Comparison of ENCODE assay signal across 1 cellular context in the genomic region with DNA sequence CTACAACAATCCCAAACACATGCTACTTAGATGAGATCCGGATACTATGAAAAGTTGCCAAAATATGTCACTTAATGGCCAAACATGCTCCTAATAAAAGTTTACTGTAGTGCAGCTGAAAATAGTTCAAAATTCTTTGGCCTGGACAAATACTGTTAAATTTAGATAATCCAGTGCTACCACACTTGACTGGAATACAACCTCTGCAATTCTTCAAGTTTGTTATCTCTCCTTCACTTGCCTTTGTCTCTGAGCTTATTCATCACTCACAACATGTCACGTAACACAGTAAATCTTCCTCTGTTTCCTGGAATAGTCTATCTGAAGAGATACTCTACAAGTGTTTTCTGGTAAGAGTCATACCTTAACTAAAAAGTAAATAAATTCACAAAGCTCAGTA.
TF ChIP-seq lines count a peak whose summit lies in the region.

No MANE protein-coding gene starts in this region.

TF ChIP-seq in K562, 482 proteins besides CTCF, POLR2A, EP300 and RAD21 (continued from another document and continues in another):
- TF ChIP-seq, protein P1, sequence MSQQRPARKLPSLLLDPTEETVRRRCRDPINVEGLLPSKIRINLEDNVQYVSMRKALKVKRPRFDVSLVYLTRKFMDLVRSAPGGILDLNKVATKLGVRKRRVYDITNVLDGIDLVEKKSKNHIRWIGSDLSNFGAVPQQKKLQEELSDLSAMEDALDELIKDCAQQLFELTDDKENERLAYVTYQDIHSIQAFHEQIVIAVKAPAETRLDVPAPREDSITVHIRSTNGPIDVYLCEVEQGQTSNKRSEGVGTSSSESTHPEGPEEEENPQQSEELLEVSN (IDR thresholded peaks at IDR 0.05; ENCODE audit: borderline replicate concordance in 1 of 2, extremely low read depth in 1 of 2, insufficient read depth in 1 of 2, insufficient read length in 1 of 2, low read depth in 1 of 2, low read length in 1 of 2, poor library complexity in 1 of 2, severe bottlenecking in 1 of 2), result no peak
- TF ChIP-seq, protein P2, sequence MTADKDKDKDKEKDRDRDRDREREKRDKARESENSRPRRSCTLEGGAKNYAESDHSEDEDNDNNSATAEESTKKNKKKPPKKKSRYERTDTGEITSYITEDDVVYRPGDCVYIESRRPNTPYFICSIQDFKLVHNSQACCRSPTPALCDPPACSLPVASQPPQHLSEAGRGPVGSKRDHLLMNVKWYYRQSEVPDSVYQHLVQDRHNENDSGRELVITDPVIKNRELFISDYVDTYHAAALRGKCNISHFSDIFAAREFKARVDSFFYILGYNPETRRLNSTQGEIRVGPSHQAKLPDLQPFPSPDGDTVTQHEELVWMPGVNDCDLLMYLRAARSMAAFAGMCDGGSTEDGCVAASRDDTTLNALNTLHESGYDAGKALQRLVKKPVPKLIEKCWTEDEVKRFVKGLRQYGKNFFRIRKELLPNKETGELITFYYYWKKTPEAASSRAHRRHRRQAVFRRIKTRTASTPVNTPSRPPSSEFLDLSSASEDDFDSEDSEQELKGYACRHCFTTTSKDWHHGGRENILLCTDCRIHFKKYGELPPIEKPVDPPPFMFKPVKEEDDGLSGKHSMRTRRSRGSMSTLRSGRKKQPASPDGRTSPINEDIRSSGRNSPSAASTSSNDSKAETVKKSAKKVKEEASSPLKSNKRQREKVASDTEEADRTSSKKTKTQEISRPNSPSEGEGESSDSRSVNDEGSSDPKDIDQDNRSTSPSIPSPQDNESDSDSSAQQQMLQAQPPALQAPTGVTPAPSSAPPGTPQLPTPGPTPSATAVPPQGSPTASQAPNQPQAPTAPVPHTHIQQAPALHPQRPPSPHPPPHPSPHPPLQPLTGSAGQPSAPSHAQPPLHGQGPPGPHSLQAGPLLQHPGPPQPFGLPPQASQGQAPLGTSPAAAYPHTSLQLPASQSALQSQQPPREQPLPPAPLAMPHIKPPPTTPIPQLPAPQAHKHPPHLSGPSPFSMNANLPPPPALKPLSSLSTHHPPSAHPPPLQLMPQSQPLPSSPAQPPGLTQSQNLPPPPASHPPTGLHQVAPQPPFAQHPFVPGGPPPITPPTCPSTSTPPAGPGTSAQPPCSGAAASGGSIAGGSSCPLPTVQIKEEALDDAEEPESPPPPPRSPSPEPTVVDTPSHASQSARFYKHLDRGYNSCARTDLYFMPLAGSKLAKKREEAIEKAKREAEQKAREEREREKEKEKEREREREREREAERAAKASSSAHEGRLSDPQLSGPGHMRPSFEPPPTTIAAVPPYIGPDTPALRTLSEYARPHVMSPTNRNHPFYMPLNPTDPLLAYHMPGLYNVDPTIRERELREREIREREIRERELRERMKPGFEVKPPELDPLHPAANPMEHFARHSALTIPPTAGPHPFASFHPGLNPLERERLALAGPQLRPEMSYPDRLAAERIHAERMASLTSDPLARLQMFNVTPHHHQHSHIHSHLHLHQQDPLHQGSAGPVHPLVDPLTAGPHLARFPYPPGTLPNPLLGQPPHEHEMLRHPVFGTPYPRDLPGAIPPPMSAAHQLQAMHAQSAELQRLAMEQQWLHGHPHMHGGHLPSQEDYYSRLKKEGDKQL (CRISPR knock-in tag; IDR thresholded peaks at IDR 0.05; ENCODE audit: borderline replicate concordance), result no peak
- TF ChIP-seq SUPT5H (IDR thresholded peaks at IDR 0.05) (no peak), ZNF79 (CRISPR knock-in tag; IDR thresholded peaks at IDR 0.05; ENCODE audit: low read depth) (no peak), TSC22D4 (tag; IDR thresholded peaks at IDR 0.05) (no peak), FOXJ3 (CRISPR knock-in tag; IDR thresholded peaks at IDR 0.05) (no peak), RBBP5 (IDR thresholded peaks at IDR 0.05; ENCODE audit: borderline replicate concordance, insufficient read depth, low read length, poor library complexity, severe bottlenecking) (no peak), NELFE (IDR thresholded peaks at IDR 0.05; ENCODE audit: insufficient read depth, insufficient read length) (no peak), PHF20 (IDR thresholded peaks at IDR 0.05; ENCODE audit: partially characterized antibody) (no peak), C11orf30 (IDR thresholded peaks at IDR 0.05; ENCODE audit: low read depth) (no peak), HNRNPLL (IDR thresholded peaks at IDR 0.05; ENCODE audit: low read depth, low read length, poor library complexity, severe bottlenecking) (no peak), POLR2G (IDR thresholded peaks at IDR 0.05; ENCODE audit: low read depth, low read length) (no peak), MIER1 (IDR thresholded peaks at IDR 0.05; ENCODE audit: low read depth) (no peak), CC2D1A (IDR thresholded peaks at IDR 0.05) (no peak), KLF1 (tag; IDR thresholded peaks at IDR 0.05) (no peak), ZNF316 (IDR thresholded peaks at IDR 0.05) (no peak), SMAD4 (CRISPR knock-in tag; conservative IDR thresholded peaks at IDR 0.05) (no peak), SMARCC2 (IDR thresholded peaks at IDR 0.05; ENCODE audit: low read depth) (peak; percentile 77), ZNF41 (CRISPR knock-in tag; conservative IDR thresholded peaks at IDR 0.05) (no peak), KAT7 (CRISPR knock-in tag; IDR thresholded peaks at IDR 0.05; ENCODE audit: borderline replicate concordance) (no peak), ZC3H8 (IDR thresholded peaks at IDR 0.05) (no peak), ZNF347 (CRISPR knock-in tag; IDR thresholded peaks at IDR 0.05; ENCODE audit: low read depth) (no peak), NUFIP1 (IDR thresholded peaks at IDR 0.05; ENCODE audit: partially characterized antibody) (no peak), L3MBTL2 (IDR thresholded peaks at IDR 0.05) (no peak), KLF16 (IDR thresholded peaks at IDR 0.05) (0 out of 2 replicates have a peak, but pooled peaks have one; percentile 27), HMG20B (CRISPR knock-in tag; IDR thresholded peaks at IDR 0.05) (no peak), ZNF3 (CRISPR knock-in tag; IDR thresholded peaks at IDR 0.05) (no peak), BHLHE40 (IDR thresholded peaks at IDR 0.05; ENCODE audit: low read length) (no peak), SPI1 (IDR thresholded peaks at IDR 0.05; ENCODE audit: borderline replicate concordance, low read depth, low read length) (no peak)
- TF ChIP-seq, protein P3, sequence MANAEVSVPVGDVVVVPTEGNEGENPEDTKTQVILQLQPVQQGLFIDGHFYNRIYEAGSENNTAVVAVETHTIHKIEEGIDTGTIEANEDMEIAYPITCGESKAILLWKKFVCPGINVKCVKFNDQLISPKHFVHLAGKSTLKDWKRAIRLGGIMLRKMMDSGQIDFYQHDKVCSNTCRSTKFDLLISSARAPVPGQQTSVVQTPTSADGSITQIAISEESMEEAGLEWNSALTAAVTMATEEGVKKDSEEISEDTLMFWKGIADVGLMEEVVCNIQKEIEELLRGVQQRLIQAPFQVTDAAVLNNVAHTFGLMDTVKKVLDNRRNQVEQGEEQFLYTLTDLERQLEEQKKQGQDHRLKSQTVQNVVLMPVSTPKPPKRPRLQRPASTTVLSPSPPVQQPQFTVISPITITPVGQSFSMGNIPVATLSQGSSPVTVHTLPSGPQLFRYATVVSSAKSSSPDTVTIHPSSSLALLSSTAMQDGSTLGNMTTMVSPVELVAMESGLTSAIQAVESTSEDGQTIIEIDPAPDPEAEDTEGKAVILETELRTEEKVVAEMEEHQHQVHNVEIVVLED (CRISPR knock-in tag; IDR thresholded peaks at IDR 0.05), result no peak
- TF ChIP-seq, protein P4, sequence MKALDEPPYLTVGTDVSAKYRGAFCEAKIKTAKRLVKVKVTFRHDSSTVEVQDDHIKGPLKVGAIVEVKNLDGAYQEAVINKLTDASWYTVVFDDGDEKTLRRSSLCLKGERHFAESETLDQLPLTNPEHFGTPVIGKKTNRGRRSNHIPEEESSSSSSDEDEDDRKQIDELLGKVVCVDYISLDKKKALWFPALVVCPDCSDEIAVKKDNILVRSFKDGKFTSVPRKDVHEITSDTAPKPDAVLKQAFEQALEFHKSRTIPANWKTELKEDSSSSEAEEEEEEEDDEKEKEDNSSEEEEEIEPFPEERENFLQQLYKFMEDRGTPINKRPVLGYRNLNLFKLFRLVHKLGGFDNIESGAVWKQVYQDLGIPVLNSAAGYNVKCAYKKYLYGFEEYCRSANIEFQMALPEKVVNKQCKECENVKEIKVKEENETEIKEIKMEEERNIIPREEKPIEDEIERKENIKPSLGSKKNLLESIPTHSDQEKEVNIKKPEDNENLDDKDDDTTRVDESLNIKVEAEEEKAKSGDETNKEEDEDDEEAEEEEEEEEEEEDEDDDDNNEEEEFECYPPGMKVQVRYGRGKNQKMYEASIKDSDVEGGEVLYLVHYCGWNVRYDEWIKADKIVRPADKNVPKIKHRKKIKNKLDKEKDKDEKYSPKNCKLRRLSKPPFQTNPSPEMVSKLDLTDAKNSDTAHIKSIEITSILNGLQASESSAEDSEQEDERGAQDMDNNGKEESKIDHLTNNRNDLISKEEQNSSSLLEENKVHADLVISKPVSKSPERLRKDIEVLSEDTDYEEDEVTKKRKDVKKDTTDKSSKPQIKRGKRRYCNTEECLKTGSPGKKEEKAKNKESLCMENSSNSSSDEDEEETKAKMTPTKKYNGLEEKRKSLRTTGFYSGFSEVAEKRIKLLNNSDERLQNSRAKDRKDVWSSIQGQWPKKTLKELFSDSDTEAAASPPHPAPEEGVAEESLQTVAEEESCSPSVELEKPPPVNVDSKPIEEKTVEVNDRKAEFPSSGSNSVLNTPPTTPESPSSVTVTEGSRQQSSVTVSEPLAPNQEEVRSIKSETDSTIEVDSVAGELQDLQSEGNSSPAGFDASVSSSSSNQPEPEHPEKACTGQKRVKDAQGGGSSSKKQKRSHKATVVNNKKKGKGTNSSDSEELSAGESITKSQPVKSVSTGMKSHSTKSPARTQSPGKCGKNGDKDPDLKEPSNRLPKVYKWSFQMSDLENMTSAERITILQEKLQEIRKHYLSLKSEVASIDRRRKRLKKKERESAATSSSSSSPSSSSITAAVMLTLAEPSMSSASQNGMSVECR (CRISPR knock-in tag; IDR thresholded peaks at IDR 0.05), result no peak
- TF ChIP-seq, protein P5, sequence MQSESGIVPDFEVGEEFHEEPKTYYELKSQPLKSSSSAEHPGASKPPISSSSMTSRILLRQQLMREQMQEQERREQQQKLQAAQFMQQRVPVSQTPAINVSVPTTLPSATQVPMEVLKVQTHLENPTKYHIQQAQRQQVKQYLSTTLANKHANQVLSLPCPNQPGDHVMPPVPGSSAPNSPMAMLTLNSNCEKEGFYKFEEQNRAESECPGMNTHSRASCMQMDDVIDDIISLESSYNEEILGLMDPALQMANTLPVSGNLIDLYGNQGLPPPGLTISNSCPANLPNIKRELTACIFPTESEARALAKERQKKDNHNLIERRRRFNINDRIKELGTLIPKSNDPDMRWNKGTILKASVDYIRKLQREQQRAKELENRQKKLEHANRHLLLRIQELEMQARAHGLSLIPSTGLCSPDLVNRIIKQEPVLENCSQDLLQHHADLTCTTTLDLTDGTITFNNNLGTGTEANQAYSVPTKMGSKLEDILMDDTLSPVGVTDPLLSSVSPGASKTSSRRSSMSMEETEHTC (IDR thresholded peaks at IDR 0.05), result no peak
- TF ChIP-seq, protein P6, sequence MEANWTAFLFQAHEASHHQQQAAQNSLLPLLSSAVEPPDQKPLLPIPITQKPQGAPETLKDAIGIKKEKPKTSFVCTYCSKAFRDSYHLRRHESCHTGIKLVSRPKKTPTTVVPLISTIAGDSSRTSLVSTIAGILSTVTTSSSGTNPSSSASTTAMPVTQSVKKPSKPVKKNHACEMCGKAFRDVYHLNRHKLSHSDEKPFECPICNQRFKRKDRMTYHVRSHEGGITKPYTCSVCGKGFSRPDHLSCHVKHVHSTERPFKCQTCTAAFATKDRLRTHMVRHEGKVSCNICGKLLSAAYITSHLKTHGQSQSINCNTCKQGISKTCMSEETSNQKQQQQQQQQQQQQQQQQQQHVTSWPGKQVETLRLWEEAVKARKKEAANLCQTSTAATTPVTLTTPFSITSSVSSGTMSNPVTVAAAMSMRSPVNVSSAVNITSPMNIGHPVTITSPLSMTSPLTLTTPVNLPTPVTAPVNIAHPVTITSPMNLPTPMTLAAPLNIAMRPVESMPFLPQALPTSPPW (CRISPR knock-in tag; IDR thresholded peaks at IDR 0.05), result no peak
- TF ChIP-seq, protein P7, sequence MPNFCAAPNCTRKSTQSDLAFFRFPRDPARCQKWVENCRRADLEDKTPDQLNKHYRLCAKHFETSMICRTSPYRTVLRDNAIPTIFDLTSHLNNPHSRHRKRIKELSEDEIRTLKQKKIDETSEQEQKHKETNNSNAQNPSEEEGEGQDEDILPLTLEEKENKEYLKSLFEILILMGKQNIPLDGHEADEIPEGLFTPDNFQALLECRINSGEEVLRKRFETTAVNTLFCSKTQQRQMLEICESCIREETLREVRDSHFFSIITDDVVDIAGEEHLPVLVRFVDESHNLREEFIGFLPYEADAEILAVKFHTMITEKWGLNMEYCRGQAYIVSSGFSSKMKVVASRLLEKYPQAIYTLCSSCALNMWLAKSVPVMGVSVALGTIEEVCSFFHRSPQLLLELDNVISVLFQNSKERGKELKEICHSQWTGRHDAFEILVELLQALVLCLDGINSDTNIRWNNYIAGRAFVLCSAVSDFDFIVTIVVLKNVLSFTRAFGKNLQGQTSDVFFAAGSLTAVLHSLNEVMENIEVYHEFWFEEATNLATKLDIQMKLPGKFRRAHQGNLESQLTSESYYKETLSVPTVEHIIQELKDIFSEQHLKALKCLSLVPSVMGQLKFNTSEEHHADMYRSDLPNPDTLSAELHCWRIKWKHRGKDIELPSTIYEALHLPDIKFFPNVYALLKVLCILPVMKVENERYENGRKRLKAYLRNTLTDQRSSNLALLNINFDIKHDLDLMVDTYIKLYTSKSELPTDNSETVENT (CRISPR knock-in tag; IDR thresholded peaks at IDR 0.05), result no peak
- TF ChIP-seq, protein P8, sequence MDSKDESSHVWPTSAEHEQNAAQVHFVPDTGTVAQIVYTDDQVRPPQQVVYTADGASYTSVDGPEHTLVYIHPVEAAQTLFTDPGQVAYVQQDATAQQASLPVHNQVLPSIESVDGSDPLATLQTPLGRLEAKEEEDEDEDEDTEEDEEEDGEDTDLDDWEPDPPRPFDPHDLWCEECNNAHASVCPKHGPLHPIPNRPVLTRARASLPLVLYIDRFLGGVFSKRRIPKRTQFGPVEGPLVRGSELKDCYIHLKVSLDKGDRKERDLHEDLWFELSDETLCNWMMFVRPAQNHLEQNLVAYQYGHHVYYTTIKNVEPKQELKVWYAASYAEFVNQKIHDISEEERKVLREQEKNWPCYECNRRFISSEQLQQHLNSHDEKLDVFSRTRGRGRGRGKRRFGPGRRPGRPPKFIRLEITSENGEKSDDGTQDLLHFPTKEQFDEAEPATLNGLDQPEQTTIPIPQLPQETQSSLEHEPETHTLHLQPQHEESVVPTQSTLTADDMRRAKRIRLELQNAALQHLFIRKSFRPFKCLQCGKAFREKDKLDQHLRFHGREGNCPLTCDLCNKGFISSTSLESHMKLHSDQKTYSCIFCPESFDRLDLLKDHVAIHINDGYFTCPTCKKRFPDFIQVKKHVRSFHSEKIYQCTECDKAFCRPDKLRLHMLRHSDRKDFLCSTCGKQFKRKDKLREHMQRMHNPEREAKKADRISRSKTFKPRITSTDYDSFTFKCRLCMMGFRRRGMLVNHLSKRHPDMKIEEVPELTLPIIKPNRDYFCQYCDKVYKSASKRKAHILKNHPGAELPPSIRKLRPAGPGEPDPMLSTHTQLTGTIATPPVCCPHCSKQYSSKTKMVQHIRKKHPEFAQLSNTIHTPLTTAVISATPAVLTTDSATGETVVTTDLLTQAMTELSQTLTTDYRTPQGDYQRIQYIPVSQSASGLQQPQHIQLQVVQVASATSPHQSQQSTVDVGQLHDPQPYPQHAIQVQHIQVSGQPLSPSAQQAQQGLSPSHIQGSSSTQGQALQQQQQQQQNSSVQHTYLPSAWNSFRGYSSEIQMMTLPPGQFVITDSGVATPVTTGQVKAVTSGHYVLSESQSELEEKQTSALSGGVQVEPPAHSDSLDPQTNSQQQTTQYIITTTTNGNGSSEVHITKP (IDR thresholded peaks at IDR 0.05; ENCODE audit: partially characterized antibody), result peak; percentile 39
